ENCODE assay signal across 8 cellular contexts in the genomic region with DNA sequence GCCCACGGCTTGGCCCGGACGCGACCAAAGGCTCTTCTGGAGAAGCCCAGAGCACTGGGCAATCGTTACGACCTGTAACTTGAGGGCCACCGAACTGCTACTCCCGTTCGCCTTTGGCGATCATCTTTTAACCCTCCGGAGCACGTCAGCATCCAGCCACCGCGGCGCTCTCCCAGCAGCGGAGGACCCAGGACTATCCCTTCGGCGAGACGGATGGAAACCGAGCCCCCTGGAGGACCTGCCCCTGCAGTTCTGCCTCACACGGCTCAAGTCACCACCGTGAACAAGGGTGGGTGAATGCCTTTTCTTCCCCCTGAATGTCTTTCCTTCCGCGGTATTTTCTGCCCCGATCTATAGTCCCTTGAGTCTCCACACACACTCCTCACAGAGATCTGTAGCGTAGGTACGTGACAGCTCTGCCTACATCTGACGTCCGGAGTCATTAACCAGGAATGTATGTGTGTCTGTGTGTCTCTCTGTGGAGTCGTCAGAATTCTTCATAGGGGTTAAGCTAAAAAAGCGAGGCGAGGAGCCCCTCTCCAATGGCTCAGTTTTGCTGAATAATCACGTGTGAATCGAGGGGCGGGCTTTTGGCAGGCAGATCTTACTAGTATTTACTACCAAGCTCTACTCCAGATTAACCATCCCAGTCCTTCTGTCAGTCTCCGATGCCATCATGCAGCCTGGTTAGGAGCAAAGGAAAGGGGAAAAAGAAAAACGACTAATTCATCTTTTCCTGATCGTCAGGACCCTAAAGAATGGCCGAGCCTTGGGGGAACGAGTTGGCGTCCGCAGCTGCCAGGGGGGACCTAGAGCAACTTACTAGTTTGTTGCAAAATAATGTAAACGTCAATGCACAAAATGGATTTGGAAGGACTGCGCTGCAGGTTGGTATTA. TPM values are rescaled to one million over a fixed set of nuclear protein-coding genes. Genes with fewer than 3 reads are reported as not detected.
DNase-seq lines count a peak whose midpoint lies in the region; ATAC-seq and TF ChIP-seq lines count a peak whose summit lies in the region.

A gene (plus strand): TSS at position 635 of the 897 bp plus-strand sequence. CDS start 124 bp downstream, at position 759.

- H3K27me3 Mint-ChIP-seq in GM23338 (ENCODE audit: insufficient read depth, low read depth, poor library complexity) (peaks cover 86% of the 10 kb centered on the region), natural killer cell (ENCODE audit: low read depth in 2 of 2) (no peaks in the 10 kb centered on the region)

- H3K36me3 Mint-ChIP-seq in GM23338 (ENCODE audit: low read depth) (no peaks in the 10 kb centered on the region), natural killer cell (no peaks in the 10 kb centered on the region)

- peaks cover 38% of the 10 kb centered on the region for H3F3A ChIP-seq in GM23338 (replicated peaks; ENCODE audit: low read depth)

- H3K4me2 ChIP-seq in GM23338 (peak within 1 kb of the TSS; percentile 99), Karpas-422 (ENCODE audit: low read depth, low read length, poor library complexity, severe bottlenecking) (peak within 1 kb of the TSS; percentile 97)

- H3K27ac ChIP-seq in GM23338 (ENCODE audit: low read depth), result no peak within 1 kb of the TSS
- H3K27ac ChIP-seq in Karpas-422 (ENCODE audit: low read length), result peak within 1 kb of the TSS; percentile 90
- H3K27ac ChIP-seq in upper lobe of left lung, result peak within 1 kb of the TSS; percentile 93 to 97 (median 96)

- H3K4me3 Mint-ChIP-seq in GM23338 (peak within 1 kb of the TSS; percentile 80), natural killer cell (peak within 1 kb of the TSS; percentile 100)

- peaks cover 18% of the 10 kb centered on the region for H3K4me1 Mint-ChIP-seq in GM23338
- H3K4me1 Mint-ChIP-seq in natural killer cell, result peaks cover 26 to 28% of the 10 kb centered on the region in 2 donors

- peak within 1 kb of the TSS; percentile 99 for H2AFZ ChIP-seq in GM23338
- H2AFZ ChIP-seq in Karpas-422 (ENCODE audit: low read length), result peak within 1 kb of the TSS; percentile 100

- H3K79me2 ChIP-seq in GM23338 (replicated peaks; ENCODE audit: insufficient read depth) (no peaks in the 10 kb centered on the region), Karpas-422 (ENCODE audit: low read length) (peaks cover 27% of the 10 kb centered on the region)

- H3K36me3 ChIP-seq in GM23338 (ENCODE audit: insufficient read depth) (no peaks in the 10 kb centered on the region), Karpas-422 (ENCODE audit: insufficient read depth, low read length) (0 out of 2 replicates have a peak, but pooled peaks cover 5% of the 10 kb centered on the region), upper lobe of left lung (no peaks in the 10 kb centered on the region)

- peak in 3 of 4 donors; percentile 27 to 59 (median 50) for TF ChIP-seq POLR2A in upper lobe of left lung (IDR thresholded peaks at IDR 0.05)

- H3K4me3 ChIP-seq in GM23338 (peak within 1 kb of the TSS; percentile 80), Karpas-422 (ENCODE audit: low read length) (peak within 1 kb of the TSS; percentile 84), upper lobe of left lung (peak within 1 kb of the TSS; percentile 34 to 76 (median 68))

- 1% methylated on average over 29 to 41 of the region's 44 CpGs for WGBS in upper lobe of left lung, 2 donors

- no peaks in the 10 kb centered on the region for H3K9me3 Mint-ChIP-seq in GM23338
- no peaks in the 10 kb centered on the region for H3K9me3 Mint-ChIP-seq in natural killer cell

- ATAC-seq in GM23338 (peak; percentile 27), natural killer cell (peak; percentile 27 to 36 (median 29)), upper lobe of left lung (ENCODE audit: low FRiP score in 2 of 2) (peak; percentile 61)

- no peaks in the 10 kb centered on the region for H3K9me2 ChIP-seq in GM23338 (ENCODE audit: insufficient read depth)
- H3K9me2 ChIP-seq in Karpas-422 (replicated peaks; ENCODE audit: insufficient read depth, low read length), result no peaks in the 10 kb centered on the region

- intact Hi-C loops in natural killer cell (cut with micrococcal nuclease), result loop anchor here (10.0 kb wide), 3 partner anchors 45 to 1665 kb away; a partner anchor contains a TSS

- H3K27ac Mint-ChIP-seq in GM23338 (no peak within 1 kb of the TSS), natural killer cell (peak within 1 kb of the TSS; percentile 93 to 96)

- no peaks in the 10 kb centered on the region for H3K9me3 ChIP-seq in Karpas-422 (ENCODE audit: low read length)
- no peaks in the 10 kb centered on the region for H3K9me3 ChIP-seq in upper lobe of left lung

- no peak for TF ChIP-seq EP300 in upper lobe of left lung (IDR thresholded peaks at IDR 0.05)

- H4K20me1 ChIP-seq in GM23338 (replicated peaks; ENCODE audit: insufficient read depth) (peaks cover 37% of the 10 kb centered on the region), Karpas-422 (ENCODE audit: insufficient read depth, low read depth, low read length) (no peaks in the 10 kb centered on the region)

- peak; percentile 74 for DNase-seq in ELF-1 (ENCODE audit: low read depth, low spot score)
- peak; percentile 61 for DNase-seq in GM23338 (ENCODE audit: low spot score)
- DNase-seq in Karpas-422, result peak; percentile 84
- peak; percentile 18 for DNase-seq in activated T-helper 9 cell treated with anti-CD3 and anti-CD28 coated beads, Interleukin-2, amount 50 U/mL, for 16 hours (ENCODE audit: low read depth)
- DNase-seq in fibroblast of peridontal ligament (ENCODE audit: extremely low read depth), result peak; percentile 92
- DNase-seq in natural killer cell, result peak; percentile 45
- peak in 1 of 2 donors; percentile 84 for DNase-seq in upper lobe of left lung

- TF ChIP-seq CTCF in GM23338 (conservative IDR thresholded peaks at IDR 0.05; ENCODE audit: low read depth in 2 of 2), result no peak
- no peak for TF ChIP-seq CTCF in natural killer cell (IDR thresholded peaks at IDR 0.05)
- TF ChIP-seq CTCF in upper lobe of left lung (IDR thresholded peaks at IDR 0.05), result no peak

- H3K9ac ChIP-seq in Karpas-422 (ENCODE audit: low read length), result peak within 1 kb of the TSS; percentile 97

- H3K27me3 ChIP-seq in GM23338 (ENCODE audit: insufficient read depth) (peaks cover 99% of the 10 kb centered on the region), Karpas-422 (ENCODE audit: low read length) (no peaks in the 10 kb centered on the region), upper lobe of left lung (no peaks in the 10 kb centered on the region)

- H3K4me1 ChIP-seq in GM23338 (ENCODE audit: insufficient read depth) (peaks cover 19% of the 10 kb centered on the region; the same call in 1 of the 2 replicates), Karpas-422 (ENCODE audit: low read length) (peaks cover 42% of the 10 kb centered on the region), upper lobe of left lung (peaks cover 0 to 18% (median 12%) of the 10 kb centered on the region in 4 donors)

TF ChIP-seq in GM23338, 12 proteins besides CTCF, POLR2A, EP300 and RAD21 (continues in another document):
- TF ChIP-seq EZH2phosphoT487 (IDR thresholded peaks at IDR 0.05; ENCODE audit: unreplicated experiment) (peak; percentile 41), EZH2 (IDR thresholded peaks at IDR 0.05; ENCODE audit: low read depth, unreplicated experiment) (peak; percentile 80), STAT1 (IDR thresholded peaks at IDR 0.05; ENCODE audit: unreplicated experiment) (no peak)
- TF ChIP-seq, protein P1, sequence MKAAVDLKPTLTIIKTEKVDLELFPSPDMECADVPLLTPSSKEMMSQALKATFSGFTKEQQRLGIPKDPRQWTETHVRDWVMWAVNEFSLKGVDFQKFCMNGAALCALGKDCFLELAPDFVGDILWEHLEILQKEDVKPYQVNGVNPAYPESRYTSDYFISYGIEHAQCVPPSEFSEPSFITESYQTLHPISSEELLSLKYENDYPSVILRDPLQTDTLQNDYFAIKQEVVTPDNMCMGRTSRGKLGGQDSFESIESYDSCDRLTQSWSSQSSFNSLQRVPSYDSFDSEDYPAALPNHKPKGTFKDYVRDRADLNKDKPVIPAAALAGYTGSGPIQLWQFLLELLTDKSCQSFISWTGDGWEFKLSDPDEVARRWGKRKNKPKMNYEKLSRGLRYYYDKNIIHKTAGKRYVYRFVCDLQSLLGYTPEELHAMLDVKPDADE (IDR thresholded peaks at IDR 0.05), result no peak

TF ChIP-seq in PFSK-1, 5 proteins besides CTCF, POLR2A, EP300 and RAD21 (continues in another document):
- peak; percentile 95 for TF ChIP-seq POLR2AphosphoS5 (IDR thresholded peaks at IDR 0.05; ENCODE audit: low read depth, low read length)
- TF ChIP-seq, protein P2, sequence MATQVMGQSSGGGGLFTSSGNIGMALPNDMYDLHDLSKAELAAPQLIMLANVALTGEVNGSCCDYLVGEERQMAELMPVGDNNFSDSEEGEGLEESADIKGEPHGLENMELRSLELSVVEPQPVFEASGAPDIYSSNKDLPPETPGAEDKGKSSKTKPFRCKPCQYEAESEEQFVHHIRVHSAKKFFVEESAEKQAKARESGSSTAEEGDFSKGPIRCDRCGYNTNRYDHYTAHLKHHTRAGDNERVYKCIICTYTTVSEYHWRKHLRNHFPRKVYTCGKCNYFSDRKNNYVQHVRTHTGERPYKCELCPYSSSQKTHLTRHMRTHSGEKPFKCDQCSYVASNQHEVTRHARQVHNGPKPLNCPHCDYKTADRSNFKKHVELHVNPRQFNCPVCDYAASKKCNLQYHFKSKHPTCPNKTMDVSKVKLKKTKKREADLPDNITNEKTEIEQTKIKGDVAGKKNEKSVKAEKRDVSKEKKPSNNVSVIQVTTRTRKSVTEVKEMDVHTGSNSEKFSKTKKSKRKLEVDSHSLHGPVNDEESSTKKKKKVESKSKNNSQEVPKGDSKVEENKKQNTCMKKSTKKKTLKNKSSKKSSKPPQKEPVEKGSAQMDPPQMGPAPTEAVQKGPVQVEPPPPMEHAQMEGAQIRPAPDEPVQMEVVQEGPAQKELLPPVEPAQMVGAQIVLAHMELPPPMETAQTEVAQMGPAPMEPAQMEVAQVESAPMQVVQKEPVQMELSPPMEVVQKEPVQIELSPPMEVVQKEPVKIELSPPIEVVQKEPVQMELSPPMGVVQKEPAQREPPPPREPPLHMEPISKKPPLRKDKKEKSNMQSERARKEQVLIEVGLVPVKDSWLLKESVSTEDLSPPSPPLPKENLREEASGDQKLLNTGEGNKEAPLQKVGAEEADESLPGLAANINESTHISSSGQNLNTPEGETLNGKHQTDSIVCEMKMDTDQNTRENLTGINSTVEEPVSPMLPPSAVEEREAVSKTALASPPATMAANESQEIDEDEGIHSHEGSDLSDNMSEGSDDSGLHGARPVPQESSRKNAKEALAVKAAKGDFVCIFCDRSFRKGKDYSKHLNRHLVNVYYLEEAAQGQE (IDR thresholded peaks at IDR 0.05; ENCODE audit: insufficient read depth in 1 of 2, low read depth in 2 of 2, low read length in 2 of 2), result peak in 1 of 2 experiments; percentile 61; a peak in 1 of 4 replicates
- peak; percentile 85; the same call in 1 of the 2 replicates for TF ChIP-seq TAF1 (IDR thresholded peaks at IDR 0.05; ENCODE audit: borderline replicate concordance, insufficient read depth, low read length)

RNA-seq across cellular contexts. Expression of the gene that starts here (rescaled TPM):
- total RNA-seq in GM23338 (2014; rRNA removed; shearing (Covaris generic)), result not detected in 2 replicates
- not detected in 2 replicates for polyA plus RNA-seq in GM23338 (2016; fragmentation: Nextera tagmentation; extraction: Ambion mirVana)
- 16.8 and 18.5 TPM in 2 replicates for total RNA-seq in Karpas-422 (2014; rRNA removed; shearing (Covaris generic); ENCODE audit: low replicate concordance)
- 8.7 TPM for polyA plus RNA-seq in PFSK-1 (2012; ENCODE audit: insufficient read length, low read depth)
- 10 to 100 TPM; 17.1 to 21.9 (median 19.0) TPM for total RNA-seq in natural killer cell
- total RNA-seq in upper lobe of left lung, result 10 to 100 TPM in 2 of 6 donors, 1 to 10 TPM in 4; 2.1 to 12.7 (median 8.2) TPM

Comparison
In these comparisons a context has a peak if more than half of its experiments do, and no peak if none do; other contexts are left out.
1. Peak in DNase-seq, ATAC-seq, H3K4me3 ChIP-seq and H3K4me2 ChIP-seq in GM23338; RNA of the gene not detected or under 1 TPM.